Comparison of ENCODE assay signal across 7 cellular contexts in genomic region chr1:192499061-192499581, GRCh38.
A peak's percentile ranks its signal among the peaks of the same experiment; 100 is the strongest.
DNase-seq lines count a peak whose midpoint lies in the region; ATAC-seq, FAIRE-seq and TF ChIP-seq lines count a peak whose summit lies in the region.
"Not testable (repeated sequence)": the region's sequence is repeated elsewhere in the genome, so short reads cannot be mapped to it uniquely, and the experiment has no call there.

No MANE protein-coding gene starts in this region.

- not testable (repeated sequence) for H3K18ac ChIP-seq in H1 (ENCODE audit: extremely low read depth, low read length); neuronal stem cell (ENCODE audit: low read length)

- H2BK12ac ChIP-seq in H1 (ENCODE audit: low read depth, low read length); neuronal stem cell (ENCODE audit: low read length): not testable (repeated sequence)

- CTCF ChIA-PET in H1 (lab: Charles Lee; ENCODE audit: partially characterized antibody) = interaction anchor here (0.8 to 1.2 kb wide), 3 partner anchors 9 to 79 kb away, joined by 3 to 4 read pairs (median 3); no protein-coding TSS in a partner anchor

- peak; percentile 54 for ATAC-seq in stimulated activated naive CD8-positive, alpha-beta T cell treated with anti-CD3 and anti-CD28 coated beads, Interleukin-15, amount 100 ng/mL, for 72 hours
- not testable (repeated sequence) for ATAC-seq in aorta (ENCODE audit: low FRiP score)

- not testable (repeated sequence) for H2AFZ ChIP-seq in H1 (ENCODE audit: low read length); neuronal stem cell (ENCODE audit: low read length)

- not testable (repeated sequence) for H2BK15ac ChIP-seq in H1 (ENCODE audit: low read length); neuronal stem cell (ENCODE audit: low read length)

- H3K23me2 ChIP-seq in H1 (ENCODE audit: low read depth, low read length) = not testable (repeated sequence)

- H3K4me3 ChIP-seq in H1 (ENCODE audit: extremely low read depth in 1 of 4, insufficient read depth in 2 of 4, low read depth in 3 of 4, low read length in 4 of 4); neuronal stem cell (ENCODE audit: low read length in 2 of 2); aorta (ENCODE audit: low read length in 2 of 2): not testable (repeated sequence)

- not testable (repeated sequence) for TF ChIP-seq CTCF in 22Rv1 (IDR thresholded peaks at IDR 0.05); VCaP (conservative IDR thresholded peaks at IDR 0.05); H1 (IDR thresholded peaks at IDR 0.05; ENCODE audit: control extremely low read depth in 1 of 3, insufficient read depth in 1 of 3, low read depth in 1 of 3, low read length in 3 of 3)

- H3K9me3 Mint-ChIP-seq in stimulated activated naive CD8-positive, alpha-beta T cell treated with anti-CD3 and anti-CD28 coated beads, Interleukin-15, amount 100 ng/mL, for 72 hours = peaks cover 8 to 11% of the 10 kb centered on the region in 2 donors

- H3K9me3 ChIP-seq in H1 (ENCODE audit: insufficient read depth in 2 of 2, low read depth in 1 of 2, low read length in 1 of 2); neuronal stem cell (replicated peaks in 1 of 2; ENCODE audit: control insufficient read depth in 2 of 2, insufficient read depth in 1 of 2, low read depth in 1 of 2, low read length in 2 of 2); aorta (ENCODE audit: control insufficient read depth, low read length): not testable (repeated sequence)

- not testable (repeated sequence) for H3K4me2 ChIP-seq in H1 (ENCODE audit: insufficient read depth in 1 of 2, low read depth in 2 of 2, low read length in 2 of 2); neuronal stem cell (ENCODE audit: insufficient read depth, low read length, poor library complexity, severe bottlenecking)

- H3K27ac Mint-ChIP-seq in stimulated activated naive CD8-positive, alpha-beta T cell treated with anti-CD3 and anti-CD28 coated beads, Interleukin-15, amount 100 ng/mL, for 72 hours = not testable (repeated sequence)

- H2AK5ac ChIP-seq in H1 (ENCODE audit: low read depth, low read length); neuronal stem cell (ENCODE audit: low read depth, low read length): not testable (repeated sequence)

- TF ChIP-seq RAD21 in H1 (IDR thresholded peaks at IDR 0.05 in 1 of 2, conservative IDR thresholded peaks at IDR 0.05 in 1 of 2; ENCODE audit: low read depth in 2 of 2, low read length in 2 of 2) = not testable (repeated sequence)

- not testable (repeated sequence) for H3K4me1 ChIP-seq in H1 (replicated peaks in 1 of 4; ENCODE audit: control insufficient read depth in 3 of 4, insufficient read depth in 4 of 4, low read length in 3 of 4); neuronal stem cell (ENCODE audit: control insufficient read depth in 2 of 2, insufficient read depth in 1 of 2, low read depth in 1 of 2, low read length in 2 of 2); aorta (ENCODE audit: control insufficient read depth in 1 of 2, insufficient read depth in 2 of 2, low read length in 2 of 2)

- not testable (repeated sequence) for H3K14ac ChIP-seq in H1 (ENCODE audit: insufficient read length)
- H3K14ac ChIP-seq in neuronal stem cell (ENCODE audit: low read length) = peak overlapping the region; percentile 44

- not testable (repeated sequence) for H3K79me1 ChIP-seq in H1 (ENCODE audit: low read depth, low read length); neuronal stem cell (ENCODE audit: low read depth, low read length)

- POLR2A ChIA-PET in H1 (lab: Charles Lee; ENCODE audit: partially characterized antibody) = not testable (repeated sequence)

- not testable (repeated sequence) for H4K91ac ChIP-seq in H1 (replicated peaks; ENCODE audit: insufficient read length, low read length); neuronal stem cell (ENCODE audit: low read depth, low read length, poor library complexity)

- not testable (repeated sequence) for H3K4me3 Mint-ChIP-seq in stimulated activated naive CD8-positive, alpha-beta T cell treated with anti-CD3 and anti-CD28 coated beads, Interleukin-15, amount 100 ng/mL, for 72 hours

- not testable (repeated sequence) for H2BK5ac ChIP-seq in H1 (ENCODE audit: low read depth, low read length); neuronal stem cell (ENCODE audit: low read length)

- H3K27ac ChIP-seq in 22Rv1 (peak overlapping the region; percentile 86), VCaP (peak overlapping the region; percentile 80; the same call in 1 of the 2 replicates)
- not testable (repeated sequence) for H3K27ac ChIP-seq in H1 (ENCODE audit: low read depth, low read length); neuronal stem cell (replicated peaks; ENCODE audit: low read length); aorta (ENCODE audit: low read depth in 1 of 2, low read length in 2 of 2)

- H3K79me2 ChIP-seq in H1 (ENCODE audit: control insufficient read depth in 1 of 2, insufficient read depth in 2 of 2, low read length in 2 of 2) = not testable (repeated sequence)

- H3K27me3 ChIP-seq in H1 (replicated peaks in 1 of 4; ENCODE audit: control insufficient read depth in 3 of 4, extremely low read depth in 1 of 4, insufficient read depth in 3 of 4, low read length in 3 of 4); neuronal stem cell (ENCODE audit: control insufficient read depth in 3 of 3, insufficient read depth in 3 of 3, low read depth in 1 of 3, low read length in 3 of 3); aorta (ENCODE audit: control insufficient read depth in 1 of 2, insufficient read depth in 2 of 2, low read length in 1 of 2): not testable (repeated sequence)

- H3K4ac ChIP-seq in H1 (replicated peaks; ENCODE audit: insufficient read length, low read depth, low read length); neuronal stem cell (ENCODE audit: low read length): not testable (repeated sequence)

- not testable (repeated sequence) for H3K56ac ChIP-seq in H1 (replicated peaks; ENCODE audit: insufficient read length, low read depth, low read length)

- not testable (repeated sequence) for H3K9ac ChIP-seq in H1 (replicated peaks in 1 of 4; ENCODE audit: extremely low read depth in 1 of 4, low read depth in 3 of 4, low read length in 3 of 4); neuronal stem cell (ENCODE audit: low read depth, low read length, poor library complexity)

- 97% methylated on average over 23 of the region's 29 CpGs; no CpG with 5 or more reads in 1 of the 2 experiments for WGBS in H1 (ENCODE audit: extremely low coverage in 1 of 2, insufficient coverage in 1 of 2, insufficient read length in 1 of 2, insufficient replicate concordance in 2 of 2, low coverage in 1 of 2, low lambda C conversion rate in 2 of 2, missing lambda C conversion rate in 1 of 2), 2 experiments
- no CpG with 5 or more reads among the region's 29 CpGs for WGBS in neuronal stem cell (ENCODE audit: extremely low coverage in 2 of 2, insufficient read length in 2 of 2, insufficient replicate concordance in 1 of 2), 2 donors
- 97 to 98% methylated on average over 29 of the region's 29 CpGs for WGBS in aorta, 2 donors

- not testable (repeated sequence) for H2BK20ac ChIP-seq in H1 (ENCODE audit: low read length)

- H3K36me3 ChIP-seq in H1 (ENCODE audit: control insufficient read depth in 2 of 4, insufficient read depth in 4 of 4, low read length in 3 of 4); neuronal stem cell (replicated peaks in 1 of 2; ENCODE audit: control insufficient read depth in 2 of 2, insufficient read depth in 2 of 2, low read length in 2 of 2); aorta (ENCODE audit: control insufficient read depth in 1 of 2, insufficient read depth in 2 of 2, low read length in 1 of 2): not testable (repeated sequence)

- not testable (repeated sequence) for FAIRE-seq in H1 (lab: Jason Lieb, UNC)

- intact Hi-C loops in posterior vena cava (cut with DNase I); aorta (cut with DNase I): not testable (repeated sequence)

- not testable (repeated sequence) for TF ChIP-seq EP300 in H1 (IDR thresholded peaks at IDR 0.05; ENCODE audit: borderline replicate concordance in 1 of 2, low read depth in 2 of 2, low read length in 2 of 2)

- H4K5ac ChIP-seq in H1 (ENCODE audit: insufficient read length, low read depth, low read length) = not testable (repeated sequence)

- H4K8ac ChIP-seq in H1 (ENCODE audit: extremely low read depth, insufficient read depth, low read length) = peak overlapping the region; percentile 28; the same call in 1 of the 2 replicates
- not testable (repeated sequence) for H4K8ac ChIP-seq in neuronal stem cell (ENCODE audit: low read depth, low read length)

- not testable (repeated sequence) for DNase-seq in H1 (ENCODE audit: low read depth in 1 of 2, low spot score in 2 of 2); neuronal stem cell (ENCODE audit: low spot score); stimulated activated naive CD8-positive, alpha-beta T cell treated with anti-CD3 and anti-CD28 coated beads, Interleukin-15, amount 100 ng/mL, for 72 hours
- DNase-seq in posterior vena cava (ENCODE audit: low spot score) (peak; percentile 73), aorta (peak; percentile 28 to 54)

- H3K23ac ChIP-seq in H1 (ENCODE audit: insufficient read length); neuronal stem cell (ENCODE audit: low read depth, low read length, poor library complexity): not testable (repeated sequence)

- not testable (repeated sequence) for H4K20me1 ChIP-seq in H1 (replicated peaks in 1 of 2; ENCODE audit: control insufficient read depth in 1 of 2, insufficient read depth in 2 of 2, low read length in 2 of 2)

- H3K4me1 Mint-ChIP-seq in stimulated activated naive CD8-positive, alpha-beta T cell treated with anti-CD3 and anti-CD28 coated beads, Interleukin-15, amount 100 ng/mL, for 72 hours = not testable (repeated sequence)

- not testable (repeated sequence) for H2BK120ac ChIP-seq in H1 (replicated peaks; ENCODE audit: low read depth, low read length); neuronal stem cell (ENCODE audit: low read depth, low read length)

- not testable (repeated sequence) for H3K27me3 Mint-ChIP-seq in stimulated activated naive CD8-positive, alpha-beta T cell treated with anti-CD3 and anti-CD28 coated beads, Interleukin-15, amount 100 ng/mL, for 72 hours

- not testable (repeated sequence) for TF ChIP-seq POLR2A in H1 (IDR thresholded peaks at IDR 0.05; ENCODE audit: control extremely low read depth in 1 of 2, low read depth in 2 of 2, low read length in 2 of 2)
